Comparison of ENCODE assay signal across 9 cellular contexts in the genomic region with DNA sequence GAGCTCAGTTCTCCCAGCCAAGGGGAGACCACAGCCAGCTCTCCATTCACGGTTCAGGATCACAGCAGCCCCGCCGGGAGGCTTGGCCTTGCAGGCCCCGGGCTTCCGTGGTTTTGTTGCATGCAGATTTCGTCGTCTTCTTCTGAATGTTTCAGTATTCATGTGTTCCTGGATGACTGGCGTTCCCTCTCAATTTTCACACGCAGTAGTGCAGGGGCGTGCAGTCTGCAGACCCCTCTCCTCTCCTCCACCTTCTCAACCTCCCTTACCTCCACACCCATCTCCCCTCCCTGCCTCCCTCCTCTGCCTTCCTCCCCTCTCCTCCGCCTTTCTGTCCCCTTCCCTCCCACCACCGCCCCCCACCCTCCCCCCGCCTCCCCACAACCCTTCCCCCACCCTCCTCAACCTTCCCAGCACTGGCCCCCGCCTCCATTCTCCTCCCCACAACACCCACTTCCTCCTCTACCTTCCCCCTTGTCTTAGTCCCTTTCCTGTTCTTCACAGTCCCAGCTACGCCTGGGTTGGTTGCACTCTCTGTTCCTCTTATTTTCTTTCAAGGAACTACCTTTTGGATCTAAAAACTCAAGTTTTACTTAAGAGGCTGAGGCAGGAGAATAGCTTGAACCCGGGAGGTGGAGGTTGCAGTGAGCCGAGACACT. TPM values are rescaled to one million over a fixed set of nuclear protein-coding genes. Genes with fewer than 3 reads are reported as not detected.
A peak's percentile ranks its signal among the peaks of the same experiment; 100 is the strongest.
DNase-seq lines count a peak whose midpoint lies in the region; ATAC-seq, FAIRE-seq and TF ChIP-seq lines count a peak whose summit lies in the region.
"Had no signal": no experiment of that assay in that cellular context is flagged by ENCODE, and none has a peak within 500 bp of the region (broad histone marks: within the 10 kb centered on the region; RNA-seq: fewer than 3 reads in every experiment).

No MANE protein-coding gene starts in this region.

- CTCF ChIA-PET in GM10248 (lab: Yijun Ruan, JAX) = interaction anchor here (1.2 to 2.0 kb wide), 2 partner anchors 45 to 47 kb away, joined by 4 to 9 read pairs; no protein-coding TSS in a partner anchor

- peak; percentile 73 for DNase-seq in GM10248 (ENCODE audit: extremely low spot score)
- peak; percentile 53 for DNase-seq in activated T-helper 1 cell treated with anti-CD3 and anti-CD28 coated beads, Interleukin-12 subunit alpha, Interleukin-12 subunit beta, Interleukin-2, Interleukin-4 antibody, amounts not matched to agents 30 ng/mL and 10 ng/mL and 1 ng/mL, durations not matched to agents 14 hours and 24 hours and 36 hours (ENCODE audit: low spot score)
- peak in 1 of 3 donors; percentile 72 for DNase-seq in mucosa of descending colon
- no peak for DNase-seq in inferior parietal cortex (ENCODE audit: extremely low spot score)
- DNase-seq in RCC 7860 (ENCODE audit: low spot score) = no peak

- TF ChIP-seq CTCF in GM10248 (IDR thresholded peaks at IDR 0.05; ENCODE audit: control extremely low read depth, extremely low read depth, low read depth, missing control alignments) (no peak), mucosa of descending colon (IDR thresholded peaks at IDR 0.05) (no peak)

- ATAC-seq in HG03571 (IDR thresholded peaks at IDR 0.05; ENCODE audit: unreplicated experiment) = peak; percentile 52
- ATAC-seq in mucosa of descending colon = peak; percentile 48
- no peak for ATAC-seq in HG02884 (IDR thresholded peaks at IDR 0.05; ENCODE audit: unreplicated experiment)
- ATAC-seq in HG02840 (IDR thresholded peaks at IDR 0.05; ENCODE audit: low FRiP score, unreplicated experiment) = no peak
- ATAC-seq: body of pancreas had no signal

- H3K36me3 Mint-ChIP-seq in activated T-helper 1 cell treated with anti-CD3 and anti-CD28 coated beads, Interleukin-12 subunit alpha, Interleukin-12 subunit beta, Interleukin-2, Interleukin-4 antibody, amounts not matched to agents 30 ng/mL and 10 ng/mL and 1 ng/mL, durations not matched to agents 14 hours and 24 hours and 36 hours (ENCODE audit: low read depth) = peaks cover 6% of the 10 kb centered on the region

- no peaks in the 10 kb centered on the region for H3K36me3 ChIP-seq in mucosa of descending colon (ENCODE audit: low read depth)

- no peaks in the 10 kb centered on the region for H3K4me1 ChIP-seq in mucosa of descending colon (ENCODE audit: low read depth)

- peak overlapping the region; percentile 100 for H3K27ac Mint-ChIP-seq in activated T-helper 1 cell treated with anti-CD3 and anti-CD28 coated beads, Interleukin-12 subunit alpha, Interleukin-12 subunit beta, Interleukin-2, Interleukin-4 antibody, amounts not matched to agents 30 ng/mL and 10 ng/mL and 1 ng/mL, durations not matched to agents 14 hours and 24 hours and 36 hours

- H3K27me3 Mint-ChIP-seq in activated T-helper 1 cell treated with anti-CD3 and anti-CD28 coated beads, Interleukin-12 subunit alpha, Interleukin-12 subunit beta, Interleukin-2, Interleukin-4 antibody, amounts not matched to agents 30 ng/mL and 10 ng/mL and 1 ng/mL, durations not matched to agents 14 hours and 24 hours and 36 hours (ENCODE audit: insufficient read depth) = no peaks in the 10 kb centered on the region

- H3K4me1 Mint-ChIP-seq in activated T-helper 1 cell treated with anti-CD3 and anti-CD28 coated beads, Interleukin-12 subunit alpha, Interleukin-12 subunit beta, Interleukin-2, Interleukin-4 antibody, amounts not matched to agents 30 ng/mL and 10 ng/mL and 1 ng/mL, durations not matched to agents 14 hours and 24 hours and 36 hours (ENCODE audit: low read depth) = peaks cover 29% of the 10 kb centered on the region

- intact Hi-C loops in activated T-helper 1 cell treated with anti-CD3 and anti-CD28 coated beads, Interleukin-12 subunit alpha, Interleukin-12 subunit beta, Interleukin-2, Interleukin-4 antibody, amounts not matched to agents 30 ng/mL and 10 ng/mL and 1 ng/mL, durations not matched to agents 14 hours and 24 hours and 36 hours (cut with micrococcal nuclease) = loop anchor here (1.0 kb wide), 5 partner anchors 8 to 268 kb away; a partner anchor contains a TSS
- intact Hi-C loops in mucosa of descending colon (cut with DNase I, micrococcal nuclease) = loop anchor here in 1 of 2 donors (10.0 kb wide), 1 partner anchor 274 kb away; no protein-coding TSS in a partner anchor

- POLR2A ChIA-PET in GM10248 (lab: Yijun Ruan, JAX) = no interaction called here

- no peaks in the 10 kb centered on the region for H3K9me3 Mint-ChIP-seq in activated T-helper 1 cell treated with anti-CD3 and anti-CD28 coated beads, Interleukin-12 subunit alpha, Interleukin-12 subunit beta, Interleukin-2, Interleukin-4 antibody, amounts not matched to agents 30 ng/mL and 10 ng/mL and 1 ng/mL, durations not matched to agents 14 hours and 24 hours and 36 hours

- H3K4me3 ChIP-seq in mucosa of descending colon = no peak overlapping the region
- H3K4me3 ChIP-seq: body of pancreas had no signal

- H3K9me3 ChIP-seq in mucosa of descending colon = no peaks in the 10 kb centered on the region
- H3K9me3 ChIP-seq: body of pancreas had no signal

- H3K4me3 Mint-ChIP-seq in activated T-helper 1 cell treated with anti-CD3 and anti-CD28 coated beads, Interleukin-12 subunit alpha, Interleukin-12 subunit beta, Interleukin-2, Interleukin-4 antibody, amounts not matched to agents 30 ng/mL and 10 ng/mL and 1 ng/mL, durations not matched to agents 14 hours and 24 hours and 36 hours = peak overlapping the region; percentile 74

- FAIRE-seq in RCC 7860 (lab: Jason Lieb, UNC) = no peak

RNA-seq across cellular contexts. Expression of a gene that starts 8.4 kb away (rescaled TPM):
- total RNA-seq in activated T-helper 1 cell treated with anti-CD3 and anti-CD28 coated beads, Interleukin-12 subunit alpha, Interleukin-12 subunit beta, Interleukin-2, Interleukin-4 antibody, amounts not matched to agents 30 ng/mL and 10 ng/mL and 1 ng/mL, durations not matched to agents 14 hours and 24 hours and 36 hours = 104 and 105 TPM in 2 replicates
- total RNA-seq in mucosa of descending colon = 10 to 100 TPM; 12.6 to 22.8 (median 12.7) TPM

Comparison
In these comparisons a context has a peak if more than half of its experiments do, and no peak if none do; other contexts are left out.
1. DNase-seq: peak in GM10248 (single experiment) and activated T-helper 1 cell treated with anti-CD3 and anti-CD28 coated beads, Interleukin-12 subunit alpha, Interleukin-12 subunit beta, Interleukin-2, Interleukin-4 antibody, amounts not matched to agents 30 ng/mL and 10 ng/mL and 1 ng/mL, durations not matched to agents 14 hours and 24 hours and 36 hours (single experiment); none in inferior parietal cortex (single experiment) and RCC 7860 (single experiment).
2. ATAC-seq: peak in HG03571 (single experiment) and mucosa of descending colon (single experiment); none in HG02884 (single experiment) and HG02840 (single experiment).